ENCODE assay signal across 9 cellular contexts in genomic region chr12:112878488-112878887, GRCh38. TPM values are rescaled to one million over a fixed set of nuclear protein-coding genes. Genes with fewer than 3 reads are reported as not detected.
"Had no signal": no experiment of that assay in that cellular context is flagged by ENCODE, and none has a peak within 500 bp of the region (broad histone marks: within the 10 kb centered on the region; RNA-seq: fewer than 3 reads in every experiment).

No MANE protein-coding gene starts in this region.

- H3K36me3 ChIP-seq: HAP-1 had no signal

- FAIRE-seq: HepG2 had no signal

- H3K9me3 ChIP-seq: HAP-1 had no signal

- H3K36me3 Mint-ChIP-seq: IgD-negative memory B cell had no signal

- H3K4me3 Mint-ChIP-seq: GM23338, HFFc6, IgD-negative memory B cell had no signal

- H3K9me3 Mint-ChIP-seq: GM23338, HFFc6 had no signal

- H3K27ac ChIP-seq: HL-60 had no signal

- H3K4me1 Mint-ChIP-seq: IgD-negative memory B cell had no signal

- H3K4me3 ChIP-seq: GM23338, HAP-1 had no signal

- H3K4me1 ChIP-seq: HAP-1 had no signal

- H3K27ac Mint-ChIP-seq: GM23338, HFFc6, IgD-negative memory B cell had no signal

- H2AFZ ChIP-seq: GM23338 had no signal

- ATAC-seq: GM23338, HCT116, HepG2 had no signal

- DNase-seq: H7, HFFc6, KG1 had no signal

- H3K4me2 ChIP-seq: GM23338 had no signal

RNA-seq across cellular contexts. Expression of gene OAS1, which starts 28.3 kb away (rescaled TPM):
- total RNA-seq: GM23338, HFFc6 had no signal
- polyA plus RNA-seq: GM23338 had no signal
